ENCODE assay signal across 15 cellular contexts in the genomic region with DNA sequence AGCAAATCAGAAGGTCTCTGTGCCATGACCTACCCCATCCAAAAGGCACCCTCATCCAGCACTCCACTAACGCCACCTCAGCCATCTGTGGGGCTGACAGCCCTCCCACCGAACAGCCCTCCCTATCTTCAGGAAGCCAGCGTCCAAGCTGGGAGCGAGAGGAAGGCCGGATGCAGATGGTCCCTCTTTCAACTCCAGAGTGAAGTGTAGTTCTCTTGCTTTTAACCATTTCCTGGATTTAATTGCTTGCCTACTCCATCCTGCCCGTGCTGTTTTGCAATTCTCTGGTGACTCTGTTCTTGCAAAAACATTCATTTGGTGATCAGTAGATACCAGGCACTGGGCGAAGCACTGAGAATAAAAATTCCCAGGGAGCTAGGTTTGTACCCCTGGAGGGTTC. TPM values are rescaled to one million over a fixed set of nuclear protein-coding genes. Genes with fewer than 3 reads are reported as not detected.
DNase-seq lines count a peak whose midpoint lies in the region; ATAC-seq and TF ChIP-seq lines count a peak whose summit lies in the region.
"Had no signal": no experiment of that assay in that cellular context is flagged by ENCODE, and none has a peak within 500 bp of the region (broad histone marks: within the 10 kb centered on the region; RNA-seq: fewer than 3 reads in every experiment).

No MANE protein-coding gene starts in this region.

- no peaks in the 10 kb centered on the region for H3K4me1 ChIP-seq in GM23248 (ENCODE audit: insufficient read depth)
- H3K4me1 ChIP-seq in neuronal stem cell (ENCODE audit: control insufficient read depth in 2 of 2, insufficient read depth in 1 of 2, low read depth in 1 of 2, low read length in 2 of 2), result no peaks in the 10 kb centered on the region
- H3K4me1 ChIP-seq: sigmoid colon had no signal

- no peaks in the 10 kb centered on the region for H3K27me3 Mint-ChIP-seq in HFFc6 (ENCODE audit: insufficient read depth)

- in situ Hi-C loops in GM23248 (cut with MboI), result no loop called here

- H3K9ac ChIP-seq in GM23248 (no peak overlapping the region), neuronal stem cell (ENCODE audit: low read depth, low read length, poor library complexity) (no peak overlapping the region)

- no peak for ATAC-seq in HG02884 (IDR thresholded peaks at IDR 0.05; ENCODE audit: unreplicated experiment)
- ATAC-seq in GM19324 (IDR thresholded peaks at IDR 0.05; ENCODE audit: low FRiP score, unreplicated experiment), result no peak
- ATAC-seq: activated CD8-positive, alpha-beta T cell treated with anti-CD3 and anti-CD28 coated beads for 36 hours had no signal

- no peak overlapping the region for H3K4me3 Mint-ChIP-seq in HFFc6
- H3K4me3 Mint-ChIP-seq: activated CD8-positive, alpha-beta T cell treated with anti-CD3 and anti-CD28 coated beads for 36 hours; activated naive CD4-positive, alpha-beta T cell treated with anti-CD3 and anti-CD28 coated beads, Interleukin-2, amount 10 ng/mL, durations not matched to agents 7 days and 5 days; central memory CD8-positive, alpha-beta T cell had no signal

- no peak overlapping the region for H2BK12ac ChIP-seq in neuronal stem cell (ENCODE audit: low read length)

- H3K27me3 ChIP-seq in GM23248 (replicated peaks; ENCODE audit: insufficient read depth) (no peaks in the 10 kb centered on the region), neuronal stem cell (ENCODE audit: control insufficient read depth in 3 of 3, insufficient read depth in 3 of 3, low read depth in 1 of 3, low read length in 3 of 3) (no peaks in the 10 kb centered on the region)

- no peak overlapping the region for H3K4me3 ChIP-seq in GM23248
- H3K4me3 ChIP-seq in neuronal stem cell (ENCODE audit: low read length in 2 of 2), result no peak overlapping the region
- H3K4me3 ChIP-seq: sigmoid colon had no signal

- no peaks in the 10 kb centered on the region for H3K36me3 Mint-ChIP-seq in HFFc6 (ENCODE audit: low read depth)
- H3K36me3 Mint-ChIP-seq: activated naive CD4-positive, alpha-beta T cell treated with anti-CD3 and anti-CD28 coated beads, Interleukin-2, amount 10 ng/mL, durations not matched to agents 7 days and 5 days had no signal

- no peak overlapping the region for H3K4me2 ChIP-seq in GM23248 (ENCODE audit: unreplicated experiment)
- H3K4me2 ChIP-seq in neuronal stem cell (ENCODE audit: insufficient read depth, low read length, poor library complexity, severe bottlenecking), result no peak overlapping the region

- no peak for TF ChIP-seq CTCF in HFFc6 (IDR thresholded peaks at IDR 0.05)

- H3K27ac ChIP-seq in GM23248, result no peak overlapping the region
- peak overlapping the region; percentile 77 for H3K27ac ChIP-seq in epithelial cell of prostate
- H3K27ac ChIP-seq in neuronal stem cell (replicated peaks; ENCODE audit: low read length), result no peak overlapping the region
- H3K27ac ChIP-seq: sigmoid colon had no signal

- no peak overlapping the region for H2BK120ac ChIP-seq in neuronal stem cell (ENCODE audit: low read depth, low read length)

- H3K23ac ChIP-seq in neuronal stem cell (ENCODE audit: low read depth, low read length, poor library complexity), result no peak overlapping the region

- WGBS in GM23248 (ENCODE audit: low coverage in 1 of 2, low lambda C conversion rate in 2 of 2, missing lambda C conversion rate in 2 of 2), 2 experiments, result 20 to 25% methylated on average over 7 of the region's 7 CpGs
- WGBS in neuronal stem cell (ENCODE audit: extremely low coverage in 2 of 2, insufficient read length in 2 of 2, insufficient replicate concordance in 1 of 2), 2 donors, result no CpG with 5 or more reads among the region's 7 CpGs

- DNase-seq in GM23248, result no peak
- peak; percentile 49 to 59 for DNase-seq in NOMO-1 (lab: John Stamatoyannopoulos, UW; ENCODE audit: unreplicated experiment in 2 of 2)
- DNase-seq in epithelial cell of prostate (ENCODE audit: low read depth, low spot score), result no peak
- DNase-seq in neuronal stem cell (ENCODE audit: low spot score), result no peak
- DNase-seq in HFFc6, result no peak
- DNase-seq: activated CD8-positive, alpha-beta T cell treated with anti-CD3 and anti-CD28 coated beads for 36 hours; activated naive CD4-positive, alpha-beta T cell treated with anti-CD3 and anti-CD28 coated beads, Interleukin-2, amount 10 ng/mL, durations not matched to agents 7 days and 5 days; Calu3; GOT3; NCI-H1436 treated with DMSO at 0.1 percent for 48 hours; NCI-H774; sigmoid colon had no signal

- no peaks in the 10 kb centered on the region for H4K20me1 ChIP-seq in GM23248 (ENCODE audit: insufficient read depth)

- H3K79me1 ChIP-seq in neuronal stem cell (ENCODE audit: low read depth, low read length), result no peaks in the 10 kb centered on the region

- no peaks in the 10 kb centered on the region for H3K79me2 ChIP-seq in GM23248 (ENCODE audit: insufficient read depth)

- H3K9me2 ChIP-seq in GM23248 (ENCODE audit: insufficient read depth), result no peaks in the 10 kb centered on the region

- H3F3A ChIP-seq in GM23248 (ENCODE audit: insufficient read depth), result no peaks in the 10 kb centered on the region

- no peak overlapping the region for H2BK5ac ChIP-seq in neuronal stem cell (ENCODE audit: low read length)

- H4K91ac ChIP-seq in neuronal stem cell (ENCODE audit: low read depth, low read length, poor library complexity), result no peak overlapping the region

- H3K27ac Mint-ChIP-seq in HFFc6, result no peak overlapping the region; the same call in 1 of the 2 replicates
- H3K27ac Mint-ChIP-seq: activated CD8-positive, alpha-beta T cell treated with anti-CD3 and anti-CD28 coated beads for 36 hours; activated naive CD4-positive, alpha-beta T cell treated with anti-CD3 and anti-CD28 coated beads, Interleukin-2, amount 10 ng/mL, durations not matched to agents 7 days and 5 days had no signal

- H2BK15ac ChIP-seq in neuronal stem cell (ENCODE audit: low read length), result no peak overlapping the region

- H3K9me3 ChIP-seq in GM23248 (ENCODE audit: low read depth), result no peaks in the 10 kb centered on the region
- H3K9me3 ChIP-seq in neuronal stem cell (replicated peaks in 1 of 2; ENCODE audit: control insufficient read depth in 2 of 2, insufficient read depth in 1 of 2, low read depth in 1 of 2, low read length in 2 of 2), result peaks cover 0 to 4% of the 10 kb centered on the region in 2 donors
- H3K9me3 ChIP-seq: sigmoid colon had no signal

- H3K36me3 ChIP-seq in GM23248 (ENCODE audit: low read depth) (no peaks in the 10 kb centered on the region), neuronal stem cell (replicated peaks in 1 of 2; ENCODE audit: control insufficient read depth in 2 of 2, insufficient read depth in 2 of 2, low read length in 2 of 2) (no peaks in the 10 kb centered on the region)
- H3K36me3 ChIP-seq: sigmoid colon had no signal

- no peaks in the 10 kb centered on the region for H3K9me3 Mint-ChIP-seq in HFFc6
- H3K9me3 Mint-ChIP-seq: activated CD8-positive, alpha-beta T cell treated with anti-CD3 and anti-CD28 coated beads for 36 hours; activated naive CD4-positive, alpha-beta T cell treated with anti-CD3 and anti-CD28 coated beads, Interleukin-2, amount 10 ng/mL, durations not matched to agents 7 days and 5 days; central memory CD8-positive, alpha-beta T cell had no signal

- H4K8ac ChIP-seq in neuronal stem cell (ENCODE audit: low read depth, low read length), result no peak overlapping the region

- H2AFZ ChIP-seq in GM23248 (peak overlapping the region; percentile 62), neuronal stem cell (ENCODE audit: low read length) (peak overlapping the region; percentile 47)

- no peak overlapping the region for H2AK5ac ChIP-seq in neuronal stem cell (ENCODE audit: low read depth, low read length)

- H3K4me1 Mint-ChIP-seq in HFFc6 (ENCODE audit: low read depth), result peaks cover 23% of the 10 kb centered on the region
- H3K4me1 Mint-ChIP-seq: central memory CD8-positive, alpha-beta T cell had no signal

- no peak overlapping the region for H3K18ac ChIP-seq in neuronal stem cell (ENCODE audit: low read length)

- H3K14ac ChIP-seq in neuronal stem cell (ENCODE audit: low read length), result no peak overlapping the region

- H3K4ac ChIP-seq in neuronal stem cell (ENCODE audit: low read length), result no peak overlapping the region

RNA-seq across cellular contexts. Expression of gene DYRK1A, which starts 8.2 kb away (rescaled TPM):
- total RNA-seq in GM23248 (2014; rRNA removed; shearing (Covaris generic)), result 36.5 and 41.3 TPM in 2 replicates
- polyA plus RNA-seq in GM23248 (2016; fragmentation: Nextera tagmentation; extraction: Ambion mirVana), result 1.8 and 2.5 TPM in 2 replicates
- polyA plus RNA-seq in neuronal stem cell (2013, experiment 1 of 2), result 33.4 TPM
- 36.0 TPM for polyA plus RNA-seq in neuronal stem cell (2013, experiment 2 of 2)
- 10 to 100 TPM; 35.8 to 47.3 (median 42.5) TPM for total RNA-seq in HFFc6 (2021; fragmentation: NEBNext Ultra II Directional; extraction: Animal tissue kit (Norgen Biotek cat#: 25700))

Comparison
In these comparisons a context has a peak if more than half of its experiments do, and no peak if none do; other contexts are left out.
1. DNase-seq: peak in NOMO-1 (2 of 2); none in GM23248 (single experiment), epithelial cell of prostate (single experiment), neuronal stem cell (single experiment) and HFFc6 (single experiment).